In the genomic region with DNA sequence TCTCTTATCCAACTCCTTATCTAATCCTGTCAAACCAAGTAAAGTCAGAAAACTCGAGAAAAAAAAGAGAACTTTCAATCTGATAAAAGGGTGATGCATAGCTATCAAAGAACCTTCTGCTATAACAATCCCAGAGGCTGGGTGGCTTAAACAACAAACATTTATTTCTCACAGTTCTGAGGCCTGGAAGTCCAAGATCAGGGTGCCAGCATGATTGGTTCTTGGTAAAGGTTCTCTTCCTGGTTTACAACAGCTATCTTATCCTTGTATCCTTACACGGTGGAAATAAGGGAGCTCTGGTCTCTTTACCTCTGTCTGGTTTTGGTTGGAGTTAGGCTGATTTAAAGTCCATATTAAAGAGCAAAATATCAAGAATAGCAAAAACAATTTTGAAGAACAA, we compare ENCODE assay signal across 19 cellular contexts.
"Had no signal": no experiment of that assay in that cellular context is flagged by ENCODE, and none has a peak within 500 bp of the region (broad histone marks: within the 10 kb centered on the region; RNA-seq: fewer than 3 reads in every experiment).

No MANE protein-coding gene starts in this region.

- H3K4me3 ChIP-seq: esophagus squamous epithelium, gastroesophageal sphincter, sigmoid colon, skin epidermis, suprapubic skin, tibial artery, upper lobe of right lung, vagina had no signal

- H3K9me3 Mint-ChIP-seq: dendritic cell treated with granulocyte-macrophage colony-stimulating factor and Interleukin-4, amounts not matched to agents 40 ng/mL and 50 ng/mL, for 4 days had no signal

- H3K27me3 ChIP-seq: esophagus squamous epithelium, gastroesophageal sphincter, neutrophil, sigmoid colon, suprapubic skin, tibial artery, upper lobe of right lung, vagina had no signal

- DNase-seq: esophagus squamous epithelium; foreskin fibroblast; glutamatergic neuron; islet precursor cell; mammary epithelial cell; midbrain; posterior cingulate gyrus; sigmoid colon; stimulated activated CD4-positive, alpha-beta T cell treated with anti-CD3 and anti-CD28 coated beads, Interleukin-12 subunit alpha, Interleukin-12 subunit beta, amount 100 ng/mL, for 4 hours; stimulated activated naive CD4-positive, alpha-beta T cell treated with Interleukin-2 at 50 U/mL for 16 hours; tibial artery; upper lobe of right lung had no signal

- H3K36me3 ChIP-seq: upper lobe of right lung, vagina had no signal

- ATAC-seq: gastroesophageal sphincter, left lobe of liver, upper lobe of right lung had no signal

- H3K27ac ChIP-seq: esophagus squamous epithelium, gastroesophageal sphincter, neutrophil, sigmoid colon, skin epidermis, suprapubic skin, tibial artery, upper lobe of right lung, vagina had no signal

- H3K4me1 ChIP-seq: gastroesophageal sphincter, sigmoid colon, suprapubic skin, tibial artery, upper lobe of right lung, vagina had no signal

- H3K4me3 Mint-ChIP-seq: dendritic cell treated with granulocyte-macrophage colony-stimulating factor and Interleukin-4, amounts not matched to agents 40 ng/mL and 50 ng/mL, for 4 days had no signal

- H3K27me3 Mint-ChIP-seq: dendritic cell treated with granulocyte-macrophage colony-stimulating factor and Interleukin-4, amounts not matched to agents 40 ng/mL and 50 ng/mL, for 4 days had no signal

- H3K27ac Mint-ChIP-seq: dendritic cell treated with granulocyte-macrophage colony-stimulating factor and Interleukin-4, amounts not matched to agents 40 ng/mL and 50 ng/mL, for 4 days had no signal
